In genomic region chr3:118842147-118842863, GRCh38 we compare ENCODE assay signal across 20 cellular contexts.
DNase-seq lines count a peak whose midpoint lies in the region; ATAC-seq, FAIRE-seq and TF ChIP-seq lines count a peak whose summit lies in the region.
"Had no signal": no experiment of that assay in that cellular context is flagged by ENCODE, and none has a peak within 500 bp of the region (broad histone marks: within the 10 kb centered on the region; RNA-seq: fewer than 3 reads in every experiment).

No MANE protein-coding gene starts in this region.

- peaks cover 23% of the 10 kb centered on the region for H3K36me3 Mint-ChIP-seq in natural killer cell treated with Interleukin-12 subunit alpha and Interleukin-12 subunit beta and Interleukin-15 and Interleukin-18, amount 100 ng/mL, for 72 hours
- H3K36me3 Mint-ChIP-seq: brain had no signal

- peak; percentile 62 for ATAC-seq in left lobe of liver
- no peak for ATAC-seq in natural killer cell treated with Interleukin-12 subunit alpha and Interleukin-12 subunit beta and Interleukin-15 and Interleukin-18, amount 100 ng/mL, for 72 hours
- ATAC-seq: gastroesophageal sphincter, mucosa of descending colon had no signal

- no peak overlapping the region for H3K4me3 Mint-ChIP-seq in natural killer cell treated with Interleukin-12 subunit alpha and Interleukin-12 subunit beta and Interleukin-15 and Interleukin-18, amount 100 ng/mL, for 72 hours
- H3K4me3 Mint-ChIP-seq: brain; T-helper 2 cell treated with Interferon-gamma antibody and Interleukin-4, amounts not matched to agents 5 μg/mL and 100 μg/mL, for 36 hours had no signal

- no peaks in the 10 kb centered on the region for H3K27me3 Mint-ChIP-seq in natural killer cell treated with Interleukin-12 subunit alpha and Interleukin-12 subunit beta and Interleukin-15 and Interleukin-18, amount 100 ng/mL, for 72 hours

- no peak overlapping the region for H3K27ac Mint-ChIP-seq in natural killer cell treated with Interleukin-12 subunit alpha and Interleukin-12 subunit beta and Interleukin-15 and Interleukin-18, amount 100 ng/mL, for 72 hours
- H3K27ac Mint-ChIP-seq: brain; T-helper 2 cell treated with Interferon-gamma antibody and Interleukin-4, amounts not matched to agents 5 μg/mL and 100 μg/mL, for 36 hours had no signal

- H3K9me3 Mint-ChIP-seq in natural killer cell treated with Interleukin-12 subunit alpha and Interleukin-12 subunit beta and Interleukin-15 and Interleukin-18, amount 100 ng/mL, for 72 hours: peaks cover 10% of the 10 kb centered on the region

- H3K4me1 Mint-ChIP-seq in natural killer cell treated with Interleukin-12 subunit alpha and Interleukin-12 subunit beta and Interleukin-15 and Interleukin-18, amount 100 ng/mL, for 72 hours (ENCODE audit: low read depth in 2 of 2): no peaks in the 10 kb centered on the region
- H3K4me1 Mint-ChIP-seq: brain had no signal

- DNase-seq in DMS79 treated with DMSO at 0.1 percent for 48 hours (lab: John Stamatoyannopoulos, UW) (peak; percentile 6), DMS79 (lab: John Stamatoyannopoulos, UW) (no peak), H54 (ENCODE audit: insufficient read length, low spot score) (no peak), RPMI7951 (ENCODE audit: low read depth) (peak; percentile 28), left lobe of liver (ENCODE audit: low spot score) (no peak), dedifferentiated amniotic fluid mesenchymal stem cell (ENCODE audit: extremely low spot score) (no peak), NCI-H128 (lab: John Stamatoyannopoulos, UW; ENCODE audit: unreplicated experiment) (no peak)
- no peak for DNase-seq in natural killer cell treated with Interleukin-12 subunit alpha and Interleukin-12 subunit beta and Interleukin-15 and Interleukin-18, amount 100 ng/mL, for 72 hours (ENCODE audit: low spot score)
- DNase-seq: ACHN; activated effector memory CD4-positive, alpha-beta T cell treated with anti-CD3 and anti-CD28 coated beads, Interleukin-2, amount 50 U/mL, for 16 hours; effector CD8-positive, alpha-beta T cell; IMR-90; mucosa of descending colon; NCI-H1694 treated with DMSO at 0.1 percent for 48 hours; NCI-H69; Right ventricle myocardium superior had no signal

- peak; percentile 64 for FAIRE-seq in H54 (lab: Jason Lieb, UNC)
- FAIRE-seq: islet of Langerhans had no signal

- no peak for TF ChIP-seq POLR2A in H54 (IDR thresholded peaks at IDR 0.05; ENCODE audit: low read depth, low read length)

Comparison
In these comparisons a context has a peak if more than half of its experiments do, and no peak if none do; other contexts are left out.
1. DNase-seq: peak in DMS79 treated with DMSO at 0.1 percent for 48 hours (single experiment) and RPMI7951 (single experiment); none in DMS79 (single experiment), H54 (single experiment), left lobe of liver (single experiment), dedifferentiated amniotic fluid mesenchymal stem cell (single experiment), NCI-H128 (single experiment) and natural killer cell treated with Interleukin-12 subunit alpha and Interleukin-12 subunit beta and Interleukin-15 and Interleukin-18, amount 100 ng/mL, for 72 hours (single experiment).